18 cellular contexts compared by ENCODE assay signal in the genomic region with DNA sequence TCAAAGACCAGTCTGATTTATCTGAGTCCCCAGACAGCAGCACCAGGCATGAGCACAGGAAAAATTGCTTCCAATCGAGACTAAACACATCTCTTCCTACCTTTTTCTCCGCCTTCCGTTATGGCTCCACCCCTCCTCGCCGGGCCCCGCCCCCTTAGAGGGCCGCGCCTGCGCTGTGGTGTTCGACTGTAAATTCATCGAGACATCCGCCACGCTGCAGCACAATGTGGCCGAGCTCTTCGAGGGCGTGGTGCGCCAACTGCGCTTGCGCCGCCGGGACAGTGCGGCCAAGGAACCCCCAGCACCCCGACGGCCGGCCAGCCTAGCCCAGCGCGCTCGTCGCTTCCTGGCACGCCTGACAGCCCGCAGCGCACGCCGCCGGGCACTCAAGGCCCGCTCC. TPM values are rescaled to one million over a fixed set of nuclear protein-coding genes. Genes with fewer than 3 reads are reported as not detected.
A peak's percentile ranks its signal among the peaks of the same experiment; 100 is the strongest.
DNase-seq lines count a peak whose midpoint lies in the region; ATAC-seq, FAIRE-seq and TF ChIP-seq lines count a peak whose summit lies in the region.
"Had no signal": no experiment of that assay in that cellular context is flagged by ENCODE, and none has a peak within 500 bp of the region (broad histone marks: within the 10 kb centered on the region; RNA-seq: fewer than 3 reads in every experiment).

No MANE protein-coding gene starts in this region.

- no peak overlapping the region for H3K4me3 ChIP-seq in HepG2 (replicated peaks in 1 of 3; ENCODE audit: insufficient read depth in 1 of 3, low read depth in 2 of 3, low read length in 3 of 3)
- no peak overlapping the region for H3K4me3 ChIP-seq in right lobe of liver
- H3K4me3 ChIP-seq in transverse colon = no peak overlapping the region
- no peak overlapping the region for H3K4me3 ChIP-seq in osteoblast (ENCODE audit: insufficient read depth, low read length)

- POLR2A ChIA-PET in HepG2 (lab: Yijun Ruan, JAX) = no interaction called here

- CTCF ChIA-PET in HepG2 (lab: Yijun Ruan, JAX; ENCODE audit: low intra/inter-chr PET ratio, low total read pairs) = no interaction called here

- H3K9ac ChIP-seq in HepG2 (ENCODE audit: insufficient read depth, low read depth, low read length) = no peak overlapping the region

- H3K9me3 ChIP-seq in HepG2 (ENCODE audit: low read length) (no peaks in the 10 kb centered on the region), right lobe of liver (no peaks in the 10 kb centered on the region), transverse colon (no peaks in the 10 kb centered on the region), osteoblast (ENCODE audit: low read depth, low read length) (no peaks in the 10 kb centered on the region)

- no peaks in the 10 kb centered on the region for H3K4me1 ChIP-seq in HepG2 (ENCODE audit: insufficient read depth, low read length)
- no peaks in the 10 kb centered on the region for H3K4me1 ChIP-seq in right lobe of liver
- no peaks in the 10 kb centered on the region for H3K4me1 ChIP-seq in foreskin keratinocyte
- peaks cover 0 to 5% (median 0%) of the 10 kb centered on the region in 4 donors for H3K4me1 ChIP-seq in transverse colon
- H3K4me1 ChIP-seq in osteoblast (ENCODE audit: insufficient read depth, low read length) = peaks cover 8% of the 10 kb centered on the region

- in situ Hi-C loops in HepG2 (cut with HindIII; ENCODE audit: extremely low pct_ligation_motif_present, low pct_unique_long_range_greater_than_20kb) = no loop called here
- in situ Hi-C loops in transverse colon (cut with MboI; ENCODE audit: low pct_ligation_motif_present in 1 of 4, low pct_unique_long_range_greater_than_20kb in 1 of 4, low sequenced_read_pairs in 3 of 4) = no loop called here

- H3K4me2 ChIP-seq in HepG2 (ENCODE audit: low read depth, low read length) (no peak overlapping the region), osteoblast (ENCODE audit: insufficient read depth, low read length) (no peak overlapping the region)

- DNase-seq in HepG2 (ENCODE audit: low spot score) (no peak), right lobe of liver (no peak), NCI-H82 (lab: John Stamatoyannopoulos, UW) (peak; percentile 65), foreskin keratinocyte (peak in 1 of 2 donors; percentile 20), transverse colon (no peak), iPS-NIHi7 (ENCODE audit: extremely low spot score) (no peak), osteoblast (ENCODE audit: insufficient read length, low spot score, missing footprints) (no peak), NCI-H1105 (lab: John Stamatoyannopoulos, UW) (no peak)
- DNase-seq: activated gamma-delta T cell, AML-193, brain microvascular endothelial cell, HCEC 1CT, Karpas-422, NCI-H1694 treated with DMSO at 0.1 percent for 48 hours, SHP77 treated with DMSO at 0.1 percent for 48 hours, T1000 had no signal

- TF ChIP-seq RAD21 in HepG2 (CRISPR knock-in tag; IDR thresholded peaks at IDR 0.05) = no peak

- peaks cover 2 to 37% of the 10 kb centered on the region in 2 experiments; a peak in 3 of 5 replicates for H3K27me3 ChIP-seq in HepG2 (ENCODE audit: control insufficient read depth in 1 of 2, insufficient read depth in 2 of 2, low read length in 2 of 2)
- no peaks in the 10 kb centered on the region for H3K27me3 ChIP-seq in right lobe of liver
- peaks cover 37% of the 10 kb centered on the region for H3K27me3 ChIP-seq in foreskin keratinocyte
- H3K27me3 ChIP-seq in transverse colon = peaks cover 8% of the 10 kb centered on the region
- no peaks in the 10 kb centered on the region for H3K27me3 ChIP-seq in osteoblast (ENCODE audit: insufficient read depth, low read length)
- H3K27me3 ChIP-seq: brain microvascular endothelial cell had no signal

- H3K36me3 ChIP-seq in HepG2 (replicated peaks in 1 of 2; ENCODE audit: control insufficient read depth in 1 of 2, insufficient read depth in 2 of 2, low read length in 2 of 2) (no peaks in the 10 kb centered on the region), right lobe of liver (no peaks in the 10 kb centered on the region), transverse colon (no peaks in the 10 kb centered on the region), osteoblast (ENCODE audit: insufficient read depth, low read length) (no peaks in the 10 kb centered on the region)
- H3K36me3 ChIP-seq: brain microvascular endothelial cell had no signal

- TF ChIP-seq CTCF in HepG2 (CRISPR knock-in tag; IDR thresholded peaks at IDR 0.05) (no peak), right lobe of liver (IDR thresholded peaks at IDR 0.05) (no peak), foreskin keratinocyte (conservative IDR thresholded peaks at IDR 0.05) (no peak), transverse colon (IDR thresholded peaks at IDR 0.05) (no peak), osteoblast (IDR thresholded peaks at IDR 0.05; ENCODE audit: extremely low read depth, low read depth, low read length) (no peak)

- no peaks in the 10 kb centered on the region for H4K20me1 ChIP-seq in HepG2 (ENCODE audit: insufficient read depth, low read length)
- no peaks in the 10 kb centered on the region for H4K20me1 ChIP-seq in osteoblast (ENCODE audit: insufficient read depth, low read length)

- ATAC-seq in HepG2 (no peak), right lobe of liver (no peak), foreskin keratinocyte (peak; percentile 58)

- no TSS peak for BruUV-seq in HepG2 (replicated peaks; lab: Mats Ljungman, UMichigan)

- 54% methylated on average over 36 of the region's 36 CpGs for WGBS in HepG2 (ENCODE audit: low lambda C conversion rate)
- 38% methylated on average over 21 of the region's 36 CpGs for WGBS in right lobe of liver (ENCODE audit: insufficient coverage, low coverage, low lambda C conversion rate, missing lambda C conversion rate)
- 13 to 69% methylated on average over 1 to 36 of the region's 36 CpGs for whole genome bisulfite sequencing in transverse colon (ENCODE audit: low coverage in 1 of 2), 2 donors

- intact Hi-C loops in HepG2 (cut with micrococcal nuclease; ENCODE audit: unreplicated experiment) = no loop called here
- intact Hi-C loops in right lobe of liver (cut with DNase I) = no loop called here
- intact Hi-C loops in transverse colon (cut with DNase I; ENCODE audit: low total_unique reads) = no loop called here

- H3K27ac ChIP-seq in HepG2 (ENCODE audit: extremely low read length, insufficient read depth, low read length) = no peak overlapping the region
- H3K27ac ChIP-seq in right lobe of liver = no peak overlapping the region
- no peak overlapping the region for H3K27ac ChIP-seq in foreskin keratinocyte
- peak overlapping the region in 3 of 4 donors; percentile 65 to 77 (median 67) for H3K27ac ChIP-seq in transverse colon
- no peak overlapping the region for H3K27ac ChIP-seq in osteoblast (ENCODE audit: low read depth, low read length)
- H3K27ac ChIP-seq: brain microvascular endothelial cell had no signal

- no peak for TF ChIP-seq POLR2A in HepG2 (IDR thresholded peaks at IDR 0.05; ENCODE audit: insufficient read depth in 1 of 2, low read depth in 2 of 2, low read length in 2 of 2)
- no peak for TF ChIP-seq POLR2A in right lobe of liver (IDR thresholded peaks at IDR 0.05)
- no peak for TF ChIP-seq POLR2A in transverse colon (IDR thresholded peaks at IDR 0.05)

- no peak overlapping the region for H2AFZ ChIP-seq in HepG2 (ENCODE audit: low read length)
- H2AFZ ChIP-seq in osteoblast (ENCODE audit: low read length) = no peak overlapping the region

- no peak for FAIRE-seq in HepG2 (lab: Jason Lieb, UNC)

- H3K79me2 ChIP-seq in HepG2 (ENCODE audit: insufficient read depth, low read length) = no peaks in the 10 kb centered on the region
- H3K79me2 ChIP-seq in osteoblast (ENCODE audit: insufficient read depth, low read length) = no peaks in the 10 kb centered on the region

- no peak for TF ChIP-seq EP300 in HepG2 (IDR thresholded peaks at IDR 0.05; ENCODE audit: low read depth in 2 of 2, low read length in 2 of 2)
- no peak for TF ChIP-seq EP300 in HepG2 (CRISPR knock-in tag; IDR thresholded peaks at IDR 0.05; ENCODE audit: borderline replicate concordance)
- no peak for TF ChIP-seq EP300 in transverse colon (IDR thresholded peaks at IDR 0.05; ENCODE audit: low read depth)

RNA-seq across cellular contexts. Expression of a gene that starts 8.9 kb away (rescaled TPM):
- total RNA-seq in HepG2 (2016; rRNA removed; fragmentation: Illumina TruSeq; extraction: Trizol) (not detected in 2 replicates), right lobe of liver (1 to 10 TPM in 1 of 6 experiments, under 1 TPM in 4, not detected in 1; 0.12 to 1.0 (median 0.20) TPM), foreskin keratinocyte (not detected in 2 replicates), transverse colon (1 to 10 TPM in 2 of 4 donors, under 1 TPM in 1, not detected in 1; 0.80 to 1.8 (median 1.3) TPM), osteoblast (0.29 TPM in 1 of 2 replicates, not detected in the other)
- not detected in 2 replicates for total RNA-seq in HepG2 (2016; cell fraction: cytosol; rRNA removed; fragmentation: Illumina TruSeq; extraction: Trizol; ENCODE audit: low read depth)
- total RNA-seq in HepG2 (2016; cell fraction: insoluble cytoplasmic fraction; rRNA removed; fragmentation: Illumina TruSeq; extraction: Trizol) = not detected in 2 replicates
- total RNA-seq in HepG2 (2016; cell fraction: membrane; rRNA removed; fragmentation: Illumina TruSeq; extraction: Trizol) = not detected in 2 replicates
- not detected in 2 replicates for total RNA-seq in HepG2 (2016; cell fraction: nucleus; rRNA removed; fragmentation: Illumina TruSeq; extraction: Trizol)
- polyA plus RNA-seq in HepG2 (2011; rRNA removed) (not detected in 2 replicates), foreskin keratinocyte (not detected in 2 replicates)
- not detected in 2 replicates for polyA plus RNA-seq in HepG2 (2011; cell fraction: cytosol; rRNA removed)
- not detected in 2 replicates for polyA plus RNA-seq in HepG2 (2011; cell fraction: nucleus; rRNA removed)
- polyA plus RNA-seq in HepG2 (2012) = not detected in 2 replicates
- not detected in 2 replicates for polyA plus RNA-seq in HepG2 (2016; cell fraction: cytosol; fragmentation: Illumina TruSeq; extraction: Trizol; ENCODE audit: low read depth)
- polyA plus RNA-seq in HepG2 (2016; cell fraction: insoluble cytoplasmic fraction; fragmentation: Illumina TruSeq; extraction: Trizol; ENCODE audit: low read depth) = not detected in 2 replicates
- not detected in 2 replicates for polyA plus RNA-seq in HepG2 (2016; cell fraction: membrane; fragmentation: Illumina TruSeq; extraction: Trizol; ENCODE audit: low read depth)
- polyA plus RNA-seq in HepG2 (2016; cell fraction: nucleus; fragmentation: Illumina TruSeq; extraction: Trizol; ENCODE audit: insufficient read depth, low read depth) = not detected in 2 replicates
- not detected in 2 replicates for polyA minus RNA-seq in HepG2 (2011; rRNA and poly(A)+ RNA removed; ENCODE audit: low replicate concordance)
- polyA minus RNA-seq in HepG2 (2011; cell fraction: cytosol; rRNA and poly(A)+ RNA removed) = not detected in 2 replicates
- polyA minus RNA-seq in HepG2 (2011; cell fraction: nucleus; rRNA and poly(A)+ RNA removed) = not detected in 2 replicates
- total RNA-seq: temporal lobe had no signal

RNA-seq across cellular contexts. Expression of a gene that starts 9.1 kb away (rescaled TPM):
- total RNA-seq in HepG2 (2016; rRNA removed; fragmentation: Illumina TruSeq; extraction: Trizol) = not detected in 2 replicates
- not detected in 2 replicates for total RNA-seq in HepG2 (2016; cell fraction: cytosol; rRNA removed; fragmentation: Illumina TruSeq; extraction: Trizol; ENCODE audit: low read depth)
- not detected in 2 replicates for total RNA-seq in HepG2 (2016; cell fraction: insoluble cytoplasmic fraction; rRNA removed; fragmentation: Illumina TruSeq; extraction: Trizol)
- total RNA-seq in HepG2 (2016; cell fraction: membrane; rRNA removed; fragmentation: Illumina TruSeq; extraction: Trizol) = not detected in 2 replicates
- not detected in 2 replicates for total RNA-seq in HepG2 (2016; cell fraction: nucleus; rRNA removed; fragmentation: Illumina TruSeq; extraction: Trizol)
- polyA plus RNA-seq in HepG2 (2011; rRNA removed) = not detected in 2 replicates
- polyA plus RNA-seq in HepG2 (2011; cell fraction: cytosol; rRNA removed) = not detected in 2 replicates
- polyA plus RNA-seq in HepG2 (2011; cell fraction: nucleus; rRNA removed) = not detected in 2 replicates
- polyA plus RNA-seq in HepG2 (2012) = not detected in 2 replicates
- polyA plus RNA-seq in HepG2 (2016; cell fraction: cytosol; fragmentation: Illumina TruSeq; extraction: Trizol; ENCODE audit: low read depth) = not detected in 2 replicates
- polyA plus RNA-seq in HepG2 (2016; cell fraction: insoluble cytoplasmic fraction; fragmentation: Illumina TruSeq; extraction: Trizol; ENCODE audit: low read depth) = not detected in 2 replicates
- not detected in 2 replicates for polyA plus RNA-seq in HepG2 (2016; cell fraction: membrane; fragmentation: Illumina TruSeq; extraction: Trizol; ENCODE audit: low read depth)
- polyA plus RNA-seq in HepG2 (2016; cell fraction: nucleus; fragmentation: Illumina TruSeq; extraction: Trizol; ENCODE audit: insufficient read depth, low read depth) = not detected in 2 replicates
- not detected in 2 replicates for polyA minus RNA-seq in HepG2 (2011; rRNA and poly(A)+ RNA removed; ENCODE audit: low replicate concordance)
- not detected in 2 replicates for polyA minus RNA-seq in HepG2 (2011; cell fraction: cytosol; rRNA and poly(A)+ RNA removed)
- not detected in 2 replicates for polyA minus RNA-seq in HepG2 (2011; cell fraction: nucleus; rRNA and poly(A)+ RNA removed)
- not detected for total RNA-seq in right lobe of liver
- total RNA-seq in foreskin keratinocyte = not detected in 2 replicates
- polyA plus RNA-seq in foreskin keratinocyte = not detected in 2 replicates
- not detected for total RNA-seq in transverse colon
- total RNA-seq in osteoblast = not detected in 2 replicates
- total RNA-seq: temporal lobe had no signal

RNA-seq across cellular contexts. Expression of a gene that starts 30.2 kb away (rescaled TPM):
- total RNA-seq in HepG2 (2016; rRNA removed; fragmentation: Illumina TruSeq; extraction: Trizol) (68.4 and 118 TPM in 2 replicates), right lobe of liver (100 to 1,000 TPM in 5 of 6 experiments, 10 to 100 TPM in 1; 78.1 to 141 (median 114) TPM), foreskin keratinocyte (105 and 125 TPM in 2 replicates), transverse colon (10 to 100 TPM; 38.4 to 86.0 (median 63.4) TPM), osteoblast (85.8 and 91.1 TPM in 2 replicates)
- 46.8 and 55.9 TPM in 2 replicates for total RNA-seq in HepG2 (2016; cell fraction: cytosol; rRNA removed; fragmentation: Illumina TruSeq; extraction: Trizol; ENCODE audit: low read depth)
- 71.4 and 118 TPM in 2 replicates for total RNA-seq in HepG2 (2016; cell fraction: insoluble cytoplasmic fraction; rRNA removed; fragmentation: Illumina TruSeq; extraction: Trizol)
- total RNA-seq in HepG2 (2016; cell fraction: membrane; rRNA removed; fragmentation: Illumina TruSeq; extraction: Trizol) = 73.9 and 80.7 TPM in 2 replicates
- total RNA-seq in HepG2 (2016; cell fraction: nucleus; rRNA removed; fragmentation: Illumina TruSeq; extraction: Trizol) = 165 and 184 TPM in 2 replicates
- polyA plus RNA-seq in HepG2 (2011; rRNA removed) (243 and 287 TPM in 2 replicates), foreskin keratinocyte (132 and 150 TPM in 2 replicates)
- 198 and 200 TPM in 2 replicates for polyA plus RNA-seq in HepG2 (2011; cell fraction: cytosol; rRNA removed)
- polyA plus RNA-seq in HepG2 (2011; cell fraction: nucleus; rRNA removed) = 203 and 206 TPM in 2 replicates
- polyA plus RNA-seq in HepG2 (2012) = 156 and 233 TPM in 2 replicates
- polyA plus RNA-seq in HepG2 (2016; cell fraction: cytosol; fragmentation: Illumina TruSeq; extraction: Trizol; ENCODE audit: low read depth) = 90.6 and 110 TPM in 2 replicates
- 129 and 148 TPM in 2 replicates for polyA plus RNA-seq in HepG2 (2016; cell fraction: insoluble cytoplasmic fraction; fragmentation: Illumina TruSeq; extraction: Trizol; ENCODE audit: low read depth)
- polyA plus RNA-seq in HepG2 (2016; cell fraction: membrane; fragmentation: Illumina TruSeq; extraction: Trizol; ENCODE audit: low read depth) = 108 and 120 TPM in 2 replicates
- 374 and 382 TPM in 2 replicates for polyA plus RNA-seq in HepG2 (2016; cell fraction: nucleus; fragmentation: Illumina TruSeq; extraction: Trizol; ENCODE audit: insufficient read depth, low read depth)
- polyA minus RNA-seq in HepG2 (2011; rRNA and poly(A)+ RNA removed; ENCODE audit: low replicate concordance) = 365 and 413 TPM in 2 replicates
- polyA minus RNA-seq in HepG2 (2011; cell fraction: cytosol; rRNA and poly(A)+ RNA removed) = 123 and 142 TPM in 2 replicates
- polyA minus RNA-seq in HepG2 (2011; cell fraction: nucleus; rRNA and poly(A)+ RNA removed) = 195 and 210 TPM in 2 replicates

RNA-seq across cellular contexts. Expression of a gene that starts 43.6 kb away (rescaled TPM):
- total RNA-seq in HepG2 (2016; rRNA removed; fragmentation: Illumina TruSeq; extraction: Trizol) (not detected in 2 replicates), right lobe of liver (not detected), foreskin keratinocyte (not detected in 2 replicates), transverse colon (not detected), osteoblast (not detected in 2 replicates)
- total RNA-seq in HepG2 (2016; cell fraction: cytosol; rRNA removed; fragmentation: Illumina TruSeq; extraction: Trizol; ENCODE audit: low read depth) = not detected in 2 replicates
- not detected in 2 replicates for total RNA-seq in HepG2 (2016; cell fraction: insoluble cytoplasmic fraction; rRNA removed; fragmentation: Illumina TruSeq; extraction: Trizol)
- total RNA-seq in HepG2 (2016; cell fraction: membrane; rRNA removed; fragmentation: Illumina TruSeq; extraction: Trizol) = not detected in 2 replicates
- not detected in 2 replicates for total RNA-seq in HepG2 (2016; cell fraction: nucleus; rRNA removed; fragmentation: Illumina TruSeq; extraction: Trizol)
- polyA plus RNA-seq in HepG2 (2011; rRNA removed) (not detected in 2 replicates), foreskin keratinocyte (not detected in 2 replicates)
- not detected in 2 replicates for polyA plus RNA-seq in HepG2 (2011; cell fraction: cytosol; rRNA removed)
- polyA plus RNA-seq in HepG2 (2011; cell fraction: nucleus; rRNA removed) = not detected in 2 replicates
- polyA plus RNA-seq in HepG2 (2012) = not detected in 2 replicates
- polyA plus RNA-seq in HepG2 (2016; cell fraction: cytosol; fragmentation: Illumina TruSeq; extraction: Trizol; ENCODE audit: low read depth) = not detected in 2 replicates
- not detected in 2 replicates for polyA plus RNA-seq in HepG2 (2016; cell fraction: insoluble cytoplasmic fraction; fragmentation: Illumina TruSeq; extraction: Trizol; ENCODE audit: low read depth)
- polyA plus RNA-seq in HepG2 (2016; cell fraction: membrane; fragmentation: Illumina TruSeq; extraction: Trizol; ENCODE audit: low read depth) = not detected in 2 replicates
- not detected in 2 replicates for polyA plus RNA-seq in HepG2 (2016; cell fraction: nucleus; fragmentation: Illumina TruSeq; extraction: Trizol; ENCODE audit: insufficient read depth, low read depth)
- polyA minus RNA-seq in HepG2 (2011; rRNA and poly(A)+ RNA removed; ENCODE audit: low replicate concordance) = not detected in 2 replicates
- polyA minus RNA-seq in HepG2 (2011; cell fraction: cytosol; rRNA and poly(A)+ RNA removed) = not detected in 2 replicates
- polyA minus RNA-seq in HepG2 (2011; cell fraction: nucleus; rRNA and poly(A)+ RNA removed) = not detected in 2 replicates
- total RNA-seq: mesenteric fat pad, temporal lobe had no signal

Comparison
In these comparisons a context has a peak if more than half of its experiments do, and no peak if none do; other contexts are left out.
1. H3K27ac ChIP-seq: peak in transverse colon (3 of 4); none in HepG2 (single experiment), right lobe of liver (0 of 3), foreskin keratinocyte (single experiment) and osteoblast (single experiment).